ENCODE assay signal across 19 cellular contexts in the genomic region with DNA sequence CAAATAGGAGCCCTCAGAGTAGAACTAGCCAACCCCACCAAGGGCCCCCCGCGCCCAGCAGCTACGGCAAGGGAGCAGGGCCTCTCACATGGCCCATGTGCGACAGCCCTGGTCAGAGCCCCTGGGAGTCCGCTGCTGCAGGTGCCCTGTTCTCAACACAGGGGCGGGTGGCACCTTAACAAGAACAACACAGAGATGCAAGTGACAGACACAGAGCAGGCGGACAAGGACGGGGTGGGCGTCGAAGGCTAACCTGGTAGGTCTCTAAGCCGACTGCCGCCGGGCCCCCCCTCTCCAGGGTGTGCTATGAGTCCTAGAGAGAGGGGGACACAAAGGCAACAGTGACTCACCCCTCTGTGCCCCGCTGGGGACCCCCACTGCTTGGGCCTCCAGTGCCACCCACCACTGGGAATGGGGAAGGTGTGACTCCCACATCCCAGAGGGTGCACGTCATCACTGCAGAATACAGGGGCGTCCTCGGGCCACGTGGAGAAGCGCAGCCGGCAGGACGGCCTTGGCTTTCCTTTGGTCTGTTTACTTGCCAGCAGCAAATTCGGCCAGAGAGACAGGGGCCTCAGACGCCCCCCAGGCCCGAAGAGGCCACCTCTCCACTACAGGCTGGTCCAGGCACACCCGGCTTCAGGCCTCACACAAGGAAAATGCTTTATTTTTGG.
"Had no signal": no experiment of that assay in that cellular context is flagged by ENCODE, and none has a peak within 500 bp of the region (broad histone marks: within the 10 kb centered on the region; RNA-seq: fewer than 3 reads in every experiment).

No MANE protein-coding gene starts in this region.

- H3K4me3 Mint-ChIP-seq: activated CD4-positive, alpha-beta T cell treated with anti-CD3 and anti-CD28 coated beads, Interleukin-2, amount 10 ng/mL, durations not matched to agents 24 days and 14 days; activated T-helper 17 cell treated with anti-CD3 and anti-CD28 coated beads, Interleukin-2, amount 50 U/mL, for 72 hours; dendritic cell treated with granulocyte-macrophage colony-stimulating factor and Interleukin-4, amounts not matched to agents 40 ng/mL and 50 ng/mL, for 4 days; effector memory CD8-positive, alpha-beta T cell; mesothelial cell of epicardium; stimulated activated naive B cell treated with anti-CD40 and anti-IgM and Interleukin-4, amounts not matched to agents 10 μg/mL and 1 μg/mL and 100 μg/mL, for 72 hours had no signal

- H3K9me3 ChIP-seq: neutrophil, tibial nerve had no signal

- H3K27ac Mint-ChIP-seq: activated B cell treated with CpG ODN at 0.5 μM for 24 hours; activated CD4-positive, alpha-beta T cell treated with anti-CD3 and anti-CD28 coated beads, Interleukin-2, amount 10 ng/mL, durations not matched to agents 24 days and 14 days; activated T-helper 17 cell treated with anti-CD3 and anti-CD28 coated beads, Interleukin-2, amount 50 U/mL, for 72 hours; dendritic cell treated with granulocyte-macrophage colony-stimulating factor and Interleukin-4, amounts not matched to agents 40 ng/mL and 50 ng/mL, for 4 days; effector memory CD8-positive, alpha-beta T cell; mesothelial cell of epicardium; stimulated activated naive B cell treated with anti-CD40 and anti-IgM and Interleukin-4, amounts not matched to agents 10 μg/mL and 1 μg/mL and 100 μg/mL, for 72 hours had no signal

- H3K27me3 Mint-ChIP-seq: activated B cell treated with CpG ODN at 0.5 μM for 24 hours; activated CD4-positive, alpha-beta T cell treated with anti-CD3 and anti-CD28 coated beads, Interleukin-2, amount 10 ng/mL, durations not matched to agents 24 days and 14 days; activated T-helper 17 cell treated with anti-CD3 and anti-CD28 coated beads, Interleukin-2, amount 50 U/mL, for 72 hours; dendritic cell treated with granulocyte-macrophage colony-stimulating factor and Interleukin-4, amounts not matched to agents 40 ng/mL and 50 ng/mL, for 4 days; effector memory CD8-positive, alpha-beta T cell; naive B cell; stimulated activated naive B cell treated with anti-CD40 and anti-IgM and Interleukin-4, amounts not matched to agents 10 μg/mL and 1 μg/mL and 100 μg/mL, for 72 hours had no signal

- DNase-seq: activated B cell treated with CpG ODN at 0.5 μM for 24 hours; activated CD4-positive, alpha-beta T cell treated with anti-CD3 and anti-CD28 coated beads, Interleukin-2, amount 10 ng/mL, durations not matched to agents 24 days and 14 days; activated CD8-positive, alpha-beta memory T cell treated with anti-CD3 and anti-CD28 coated beads for 24 hours; amniotic stem cell; brain microvascular endothelial cell; effector memory CD8-positive, alpha-beta T cell; kidney; left ventricle myocardium superior; naive B cell; stimulated activated CD4-positive, alpha-beta T cell treated with anti-CD3 and anti-CD28 coated beads, Interleukin-1b, Interleukin-23, amount 100 ng/mL, for 48 hours; stimulated activated naive B cell treated with anti-CD40 and anti-IgM and Interleukin-4, amounts not matched to agents 10 μg/mL and 1 μg/mL and 100 μg/mL, for 72 hours had no signal

- H3K4me1 ChIP-seq: tibial nerve had no signal

- H3K4me3 ChIP-seq: hepatocyte, tibial nerve had no signal

- ATAC-seq: activated naive CD4-positive, alpha-beta T cell treated with anti-CD3 and anti-CD28 coated beads, Interleukin-2, amount 50 U/mL, for 72 hours; activated T-helper 17 cell treated with anti-CD3 and anti-CD28 coated beads, Interleukin-2, amount 50 U/mL, for 72 hours; effector memory CD8-positive, alpha-beta T cell; left ventricle myocardium superior; right cardiac atrium had no signal

- H3K27ac ChIP-seq: brain microvascular endothelial cell, hepatocyte, neutrophil, tibial nerve had no signal

- H3K4me1 Mint-ChIP-seq: activated CD4-positive, alpha-beta T cell treated with anti-CD3 and anti-CD28 coated beads, Interleukin-2, amount 10 ng/mL, durations not matched to agents 24 days and 14 days; activated T-helper 17 cell treated with anti-CD3 and anti-CD28 coated beads, Interleukin-2, amount 50 U/mL, for 72 hours; mesothelial cell of epicardium had no signal
